30 cellular contexts compared by ENCODE assay signal in genomic region chr7:12759112-12759511, GRCh38.
A peak's percentile ranks its signal among the peaks of the same experiment; 100 is the strongest.
DNase-seq lines count a peak whose midpoint lies in the region; ATAC-seq and TF ChIP-seq lines count a peak whose summit lies in the region.
"Had no signal": no experiment of that assay in that cellular context is flagged by ENCODE, and none has a peak within 500 bp of the region (broad histone marks: within the 10 kb centered on the region; RNA-seq: fewer than 3 reads in every experiment).

No MANE protein-coding gene starts in this region.

- H3K4me1 ChIP-seq in adipocyte (ENCODE audit: control insufficient read depth, insufficient read depth, low read length) (peaks cover 22% of the 10 kb centered on the region), Caco-2 (no peaks in the 10 kb centered on the region)
- H3K4me1 ChIP-seq: BLaER1, parathyroid adenoma, testis, vagina had no signal

- no peak overlapping the region for H3K27ac Mint-ChIP-seq in Caco-2 (ENCODE audit: unreplicated experiment)
- H3K27ac Mint-ChIP-seq: activated T-cell treated with anti-CD3 and anti-CD28 coated beads, Interleukin-2, amount 50 U/mL, for 72 hours; dendritic cell treated with granulocyte-macrophage colony-stimulating factor and Interleukin-4, amounts not matched to agents 40 ng/mL and 50 ng/mL, for 4 days; mesothelial cell of epicardium; naive thymus-derived CD8-positive, alpha-beta T cell had no signal

- H3K27me3 ChIP-seq in adipocyte (replicated peaks; ENCODE audit: control insufficient read depth, insufficient read depth, low read length) = no peaks in the 10 kb centered on the region
- H3K27me3 ChIP-seq in Caco-2 (replicated peaks; ENCODE audit: control insufficient read depth, insufficient read depth, low read length) = no peaks in the 10 kb centered on the region
- H3K27me3 ChIP-seq: BLaER1, cardiac muscle cell, heart right ventricle, testis, vagina had no signal

- DNase-seq in AG10803 (ENCODE audit: low read depth) = peak; percentile 36
- peak; percentile 20 for DNase-seq in NCI-H1105 (lab: John Stamatoyannopoulos, UW)
- DNase-seq in adipocyte (ENCODE audit: low read depth) = peak; percentile 49
- DNase-seq in fibroblast of the aortic adventitia (ENCODE audit: low read depth) = peak; percentile 55
- no peak for DNase-seq in Caco-2
- no peak for DNase-seq in NOMO-1 treated with dmso at 0.1 percent for 144 hours (lab: John Stamatoyannopoulos, UW; ENCODE audit: unreplicated experiment)
- no peak for DNase-seq in activated CD4-positive, alpha-beta T cell treated with anti-CD3 and anti-CD28 coated beads, Interleukin-2, amount 50 U/mL, for 4 hours
- DNase-seq: ACHN; activated CD4-positive, alpha-beta T cell treated with anti-CD3 and anti-CD28 coated beads for 4 hours; activated naive CD4-positive, alpha-beta T cell treated with Interleukin-2 at 50 U/mL for 16 hours; activated T-cell treated with anti-CD3 and anti-CD28 coated beads, Interleukin-2, amount 50 U/mL, for 72 hours; amniotic stem cell; heart right ventricle; MV-4-11; naive thymus-derived CD8-positive, alpha-beta T cell; NCI-H526 treated with DMSO at 0.1 percent for 48 hours; SK-N-SH; stimulated activated naive CD4-positive, alpha-beta T cell treated with Interleukin-2 at 50 U/mL for 16 hours; testis had no signal

- no peak for ATAC-seq in GM21717 (IDR thresholded peaks at IDR 0.05; ENCODE audit: unreplicated experiment)
- ATAC-seq: activated T-cell treated with anti-CD3 and anti-CD28 coated beads, Interleukin-2, amount 50 U/mL, for 72 hours; GM12878; heart right ventricle; left lobe of liver; naive thymus-derived CD8-positive, alpha-beta T cell; sciatic nerve had no signal

- H3K4me3 ChIP-seq in AG10803 (ENCODE audit: low read length) (no peak overlapping the region), adipocyte (ENCODE audit: low read length) (no peak overlapping the region), fibroblast of the aortic adventitia (ENCODE audit: low read depth, low read length) (no peak overlapping the region), Caco-2 (ENCODE audit: low read depth, low read length) (no peak overlapping the region)
- H3K4me3 ChIP-seq: BLaER1, cardiac muscle cell, GM12878, heart right ventricle, testis, vagina had no signal

- H3K36me3 Mint-ChIP-seq in Caco-2 (ENCODE audit: insufficient read depth, unreplicated experiment) = no peaks in the 10 kb centered on the region

- no TSS peak for BruUV-seq in Caco-2 (replicated peaks; lab: Mats Ljungman, UMichigan)

- POLR2A ChIA-PET in Caco-2 (lab: Charles Lee) = no interaction called here

- no peaks in the 10 kb centered on the region for H3K27me3 Mint-ChIP-seq in Caco-2 (ENCODE audit: insufficient read depth, unreplicated experiment)
- H3K27me3 Mint-ChIP-seq: dendritic cell treated with granulocyte-macrophage colony-stimulating factor and Interleukin-4, amounts not matched to agents 40 ng/mL and 50 ng/mL, for 4 days had no signal

- TF ChIP-seq CTCF in AG10803 (conservative IDR thresholded peaks at IDR 0.05; ENCODE audit: low read length) (no peak), fibroblast of the aortic adventitia (IDR thresholded peaks at IDR 0.05; ENCODE audit: insufficient read depth, low read length) (no peak), Caco-2 (IDR thresholded peaks at IDR 0.05; ENCODE audit: insufficient read depth in 1 of 2, low read depth in 1 of 2, low read length in 1 of 2, severe bottlenecking in 1 of 2, unreplicated experiment in 1 of 2) (no peak)

- CTCF ChIA-PET in Caco-2 (lab: Charles Lee) = no interaction called here

- intact Hi-C loops in Caco-2 (cut with micrococcal nuclease; ENCODE audit: unreplicated experiment) = no loop called here

- no peak overlapping the region for H3K4me3 Mint-ChIP-seq in Caco-2 (ENCODE audit: unreplicated experiment)
- H3K4me3 Mint-ChIP-seq: activated T-cell treated with anti-CD3 and anti-CD28 coated beads, Interleukin-2, amount 50 U/mL, for 72 hours; dendritic cell treated with granulocyte-macrophage colony-stimulating factor and Interleukin-4, amounts not matched to agents 40 ng/mL and 50 ng/mL, for 4 days; mesothelial cell of epicardium; naive thymus-derived CD8-positive, alpha-beta T cell had no signal

- H3K9me3 Mint-ChIP-seq in Caco-2 (ENCODE audit: unreplicated experiment) = peaks cover 29% of the 10 kb centered on the region

- no peaks in the 10 kb centered on the region for H3K4me1 Mint-ChIP-seq in Caco-2 (ENCODE audit: low read depth, unreplicated experiment)
- H3K4me1 Mint-ChIP-seq: mesothelial cell of epicardium; naive thymus-derived CD8-positive, alpha-beta T cell had no signal

- H3K36me3 ChIP-seq in adipocyte (ENCODE audit: control insufficient read depth, insufficient read depth, low read length, severe bottlenecking) (no peaks in the 10 kb centered on the region), Caco-2 (ENCODE audit: control insufficient read depth, insufficient read depth, low read length) (no peaks in the 10 kb centered on the region)
- H3K36me3 ChIP-seq: BLaER1, cardiac muscle cell, heart right ventricle, vagina had no signal

- no peaks in the 10 kb centered on the region for H3K9me3 ChIP-seq in adipocyte (ENCODE audit: control insufficient read depth, low read length)
- peaks cover 3% of the 10 kb centered on the region; the same call in 1 of the 2 replicates for H3K9me3 ChIP-seq in Caco-2
- H3K9me3 ChIP-seq: SK-N-SH, testis, vagina had no signal

- no peak overlapping the region for H3K9ac ChIP-seq in adipocyte (ENCODE audit: low read length)
- H3K9ac ChIP-seq: BLaER1, KMS-11, parathyroid adenoma, SK-N-SH had no signal

Comparison
In these comparisons a context has a peak if more than half of its experiments do, and no peak if none do; other contexts are left out.
1. DNase-seq: peak in AG10803 (single experiment), NCI-H1105 (single experiment), adipocyte (single experiment) and fibroblast of the aortic adventitia (single experiment); none in Caco-2 (0 of 2), NOMO-1 treated with dmso at 0.1 percent for 144 hours (single experiment) and activated CD4-positive, alpha-beta T cell treated with anti-CD3 and anti-CD28 coated beads, Interleukin-2, amount 50 U/mL, for 4 hours (0 of 2).